19 cellular contexts compared by ENCODE assay signal in genomic region chr4:112386051-112386450, GRCh38.
"Had no signal": no experiment of that assay in that cellular context is flagged by ENCODE, and none has a peak within 500 bp of the region (broad histone marks: within the 10 kb centered on the region; RNA-seq: fewer than 3 reads in every experiment).

No MANE protein-coding gene starts in this region.

- H3K4me3 ChIP-seq: dorsolateral prefrontal cortex, heart left ventricle, sigmoid colon, skin epidermis, stomach, thoracic aorta, transverse colon had no signal

- H3K36me3 Mint-ChIP-seq: natural killer cell had no signal

- H3K4me3 Mint-ChIP-seq: mesothelial cell of epicardium, natural killer cell had no signal

- H3K27me3 ChIP-seq: heart left ventricle, sigmoid colon, stomach, transverse colon had no signal

- H3K4me1 ChIP-seq: heart left ventricle, sigmoid colon, stomach, transverse colon had no signal

- H3K27ac Mint-ChIP-seq: mesothelial cell of epicardium, natural killer cell had no signal

- H3K9me3 ChIP-seq: heart left ventricle, sigmoid colon, stomach, thoracic aorta, transverse colon had no signal

- H3K27ac ChIP-seq: dorsolateral prefrontal cortex, heart left ventricle, sigmoid colon, skin epidermis, stomach, thoracic aorta, transverse colon had no signal

- ATAC-seq: heart left ventricle, left colon, natural killer cell had no signal

- DNase-seq: cortex of kidney; dorsolateral prefrontal cortex; effector CD8-positive, alpha-beta T cell; foreskin melanocyte; heart left ventricle; hippocampal formation; left colon; natural killer cell; posterior cingulate gyrus; sigmoid colon; stimulated activated CD4-positive, alpha-beta T cell treated with anti-CD3 and anti-CD28 coated beads, Interleukin-2, amount 100 ng/mL, for 24 hours; stimulated activated CD4-positive, alpha-beta T cell treated with anti-CD3 and anti-CD28 coated beads, Interleukin-4, amount 100 ng/mL, for 4 hours; stimulated activated naive CD4-positive, alpha-beta T cell; stomach; substantia nigra; transverse colon had no signal

- H3K4me1 Mint-ChIP-seq: natural killer cell had no signal

- H3K9me3 Mint-ChIP-seq: mesothelial cell of epicardium, natural killer cell had no signal
